Comparison of ENCODE assay signal across 22 cellular contexts in the genomic region with DNA sequence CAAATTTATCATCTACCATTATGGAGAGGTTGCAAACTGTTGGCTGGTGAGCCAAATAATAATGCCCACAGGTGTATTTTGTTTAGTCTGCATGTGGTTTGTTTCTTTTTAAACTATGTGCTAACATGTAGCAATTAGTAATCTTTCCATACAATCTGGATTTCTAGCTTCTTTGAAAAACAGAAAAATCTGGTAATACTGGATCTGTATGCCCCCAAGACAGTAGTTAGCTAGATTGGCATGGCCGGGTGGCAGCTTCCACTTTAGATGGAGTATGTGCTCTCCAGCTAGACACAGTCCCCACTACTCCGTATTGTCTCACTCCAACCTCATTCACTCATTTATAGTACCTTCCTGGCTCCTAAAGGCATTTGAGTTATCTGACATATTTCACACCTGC.
"Had no signal": no experiment of that assay in that cellular context is flagged by ENCODE, and none has a peak within 500 bp of the region (broad histone marks: within the 10 kb centered on the region; RNA-seq: fewer than 3 reads in every experiment).

No MANE protein-coding gene starts in this region.

- DNase-seq: Karpas-422, KG1, MG63, MV-4-11, NCI-H1048, NCI-H1105, NCI-H1417, NCI-H1436 treated with DMSO at 0.1 percent for 48 hours, NCI-H1694, NCI-H187 treated with DMSO at 0.1 percent for 48 hours, NCI-H2029 treated with DMSO at 0.1 percent for 48 hours, NCI-H2107, NCI-H2227 treated with DMSO at 0.1 percent for 48 hours, NCI-H524, NCI-H526 treated with DMSO at 0.1 percent for 48 hours, NCI-H774, Right ventricle myocardium superior, RPMI8226, SIG-M5 had no signal

- H3K27ac ChIP-seq: HL-60, SJSA1, SK-N-MC had no signal

- H3K9me3 ChIP-seq: MG63, SJSA1 had no signal

- H3K4me3 ChIP-seq: MG63, SJSA1, SK-N-MC had no signal

- H3K27me3 ChIP-seq: MG63, SJSA1 had no signal

- H3K36me3 ChIP-seq: MG63, SJSA1 had no signal
